In the genomic region with DNA sequence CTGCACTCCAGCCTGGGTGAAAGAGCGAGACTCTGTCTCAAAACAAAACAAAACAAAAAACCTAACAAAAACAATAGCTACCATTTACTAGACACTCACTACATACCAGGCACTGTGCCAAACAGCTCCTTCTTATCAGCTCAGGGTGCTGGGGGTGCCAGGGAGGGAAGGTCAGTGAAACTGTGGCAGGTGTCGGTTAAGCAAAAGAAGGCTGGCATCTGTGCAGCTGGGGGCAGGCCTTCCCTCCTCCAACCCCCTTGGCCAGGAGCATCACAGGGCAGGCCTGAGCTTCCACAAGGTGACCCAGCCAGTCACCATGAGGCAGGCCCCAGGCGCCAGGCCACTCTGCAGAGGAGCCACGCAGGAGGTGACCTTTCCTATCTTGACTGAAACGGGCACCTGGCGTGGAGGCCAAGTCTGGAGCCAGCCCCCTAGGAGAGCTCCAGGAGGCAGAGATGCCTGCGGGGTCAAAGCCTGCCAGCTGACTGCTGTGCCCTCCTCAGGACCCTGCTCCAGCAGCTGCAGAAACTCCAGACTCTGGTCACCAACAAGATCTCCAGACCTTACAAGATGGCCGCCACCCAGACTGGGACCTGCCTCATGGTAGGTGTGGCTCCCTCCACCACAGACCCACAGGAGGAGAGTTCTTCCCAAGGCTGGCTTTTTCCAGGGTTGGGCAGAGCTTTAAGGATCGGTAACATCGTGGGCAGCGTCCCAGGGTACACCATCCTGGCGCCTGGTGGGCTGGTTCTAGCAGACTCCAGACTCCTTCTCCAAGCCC, we compare ENCODE assay signal across 13 cellular contexts. TPM values are rescaled to one million over a fixed set of nuclear protein-coding genes. Genes with fewer than 3 reads are reported as not detected.
DNase-seq lines count a peak whose midpoint lies in the region; ATAC-seq, FAIRE-seq and TF ChIP-seq lines count a peak whose summit lies in the region.
"Had no signal": no experiment of that assay in that cellular context is flagged by ENCODE, and none has a peak within 500 bp of the region (broad histone marks: within the 10 kb centered on the region; RNA-seq: fewer than 3 reads in every experiment).

No MANE protein-coding gene starts in this region.

- H3K27me3 ChIP-seq in Panc1 (ENCODE audit: control insufficient read depth, insufficient read depth, low read length) (no peaks in the 10 kb centered on the region), right atrium auricular region (no peaks in the 10 kb centered on the region)
- H3K27me3 ChIP-seq: sigmoid colon had no signal

- no peak for FAIRE-seq in D721Med (lab: Jason Lieb, UNC)
- FAIRE-seq: colon, HTR-8/SVneo had no signal

- in situ Hi-C loops in Panc1 (cut with HindIII; ENCODE audit: low pct_unique_long_range_greater_than_20kb, low sequenced_read_pairs) = no loop called here

- H3K9me3 ChIP-seq in HEK293 (ENCODE audit: control insufficient read depth, insufficient read depth, low read depth, low read length) (no peaks in the 10 kb centered on the region), Panc1 (ENCODE audit: control insufficient read depth, insufficient read depth, low read depth, low read length) (no peaks in the 10 kb centered on the region), right atrium auricular region (no peaks in the 10 kb centered on the region)
- H3K9me3 ChIP-seq: sigmoid colon had no signal

- H3K36me3 ChIP-seq in HEK293 (ENCODE audit: control insufficient read depth in 2 of 2, insufficient read depth in 1 of 2, low read length in 2 of 2) = no peaks in the 10 kb centered on the region
- H3K36me3 ChIP-seq in Panc1 (ENCODE audit: control insufficient read depth, insufficient read depth, low read length) = no peaks in the 10 kb centered on the region
- H3K36me3 ChIP-seq in right atrium auricular region = peaks cover 19% of the 10 kb centered on the region

- ATAC-seq in Panc1 = peak; percentile 13; the same call in 1 of the 2 replicates
- ATAC-seq in GM18520 (IDR thresholded peaks at IDR 0.05; ENCODE audit: unreplicated experiment) = no peak

- DNase-seq in A172 (ENCODE audit: low spot score) (peak; percentile 60), Panc1 (ENCODE audit: low read depth, low spot score) (no peak), right atrium auricular region (ENCODE audit: low spot score) (no peak), D721Med (ENCODE audit: insufficient read length, low spot score) (no peak), T-helper 1 cell (no peak)
- no peak for DNase-seq in activated CD8-positive, alpha-beta memory T cell treated with anti-CD3 and anti-CD28 coated beads for 24 hours
- DNase-seq: kidney glomerular epithelial cell had no signal

- POLR2A ChIA-PET in HEK293 (lab: Yijun Ruan, JAX) (interaction anchor here (0.6 to 1.0 kb wide), 2 partner anchors 8 to 73 kb away, joined by 4 read pairs; no protein-coding TSS in a partner anchor), Panc1 (lab: Charles Lee) (no interaction called here)

- H3K27ac ChIP-seq in HEK293 (ENCODE audit: extremely low read depth, low read depth, low read length) = no peak overlapping the region
- H3K27ac ChIP-seq in Panc1 (ENCODE audit: low read length) = no peak overlapping the region
- peak overlapping the region; percentile 66 to 68 for H3K27ac ChIP-seq in right atrium auricular region
- H3K27ac ChIP-seq: sigmoid colon had no signal

- H3K4me3 ChIP-seq in HEK293 (ENCODE audit: low read depth, low read length) = no peak overlapping the region
- H3K4me3 ChIP-seq in Panc1 (ENCODE audit: low read depth in 2 of 2, low read length in 2 of 2) = no peak overlapping the region
- H3K4me3 ChIP-seq in right atrium auricular region = no peak overlapping the region
- H3K4me3 ChIP-seq: sigmoid colon had no signal

- CTCF ChIA-PET in HEK293 (lab: Yijun Ruan, JAX) = interaction anchor here (0.6 to 15.1 kb wide), 15 partner anchors 8 to 837 kb away, joined by 3 to 451 read pairs (median 5); no protein-coding TSS in a partner anchor
- CTCF ChIA-PET in Panc1 (lab: Charles Lee) = interaction anchor here (0.5 to 0.7 kb wide), 2 partner anchors 8 to 42 kb away, joined by 3 read pairs; no protein-coding TSS in a partner anchor

- BruUV-seq in Panc1 (replicated peaks; lab: Mats Ljungman, UMichigan) = no TSS peak

- H3K4me1 ChIP-seq in HEK293 (ENCODE audit: control insufficient read depth, insufficient read depth, low read length) (no peaks in the 10 kb centered on the region), Panc1 (ENCODE audit: control insufficient read depth, insufficient read depth, low read length) (no peaks in the 10 kb centered on the region), right atrium auricular region (peaks cover 0 to 34% of the 10 kb centered on the region in 2 donors)
- H3K4me1 ChIP-seq: sigmoid colon had no signal

- TF ChIP-seq CTCF in HEK293 (tag by site-specific recombination; IDR thresholded peaks at IDR 0.05) (no peak), Panc1 (IDR thresholded peaks at IDR 0.05) (no peak), right atrium auricular region (IDR thresholded peaks at IDR 0.05) (no peak), D721Med (IDR thresholded peaks at IDR 0.05; ENCODE audit: insufficient read depth, missing control alignments) (no peak)

- intact Hi-C loops in Panc1 (cut with micrococcal nuclease; ENCODE audit: unreplicated experiment) = loop anchor here (2.0 kb wide), 1 partner anchor 69 kb away; no protein-coding TSS in a partner anchor

TF ChIP-seq in HEK293, 187 proteins besides CTCF, POLR2A, EP300 and RAD21:
- TF ChIP-seq ZNF23 (tag by site-specific recombination; IDR thresholded peaks at IDR 0.05; ENCODE audit: borderline replicate concordance) = no peak
- 0 out of 2 replicates have a peak, but pooled peaks have one; percentile 18 for TF ChIP-seq ZIC2 (tag by site-specific recombination; IDR thresholded peaks at IDR 0.05)
- TF ChIP-seq OSR2 (tag by site-specific recombination; IDR thresholded peaks at IDR 0.05) = 0 out of 2 replicates have a peak, but pooled peaks have one; percentile 7
- TF ChIP-seq ZNF24 (tag by site-specific recombination; IDR thresholded peaks at IDR 0.05) = no peak
- TF ChIP-seq SALL2 (tag by site-specific recombination; IDR thresholded peaks at IDR 0.05; ENCODE audit: borderline replicate concordance) = no peak
- TF ChIP-seq ZNF423 (tag by site-specific recombination; IDR thresholded peaks at IDR 0.05) = 0 out of 2 replicates have a peak, but pooled peaks have one; percentile 8
- TF ChIP-seq ZNF174 (tag by site-specific recombination; IDR thresholded peaks at IDR 0.05) = no peak
- TF ChIP-seq GLIS2 (tag by site-specific recombination; IDR thresholded peaks at IDR 0.05) = 0 out of 2 replicates have a peak, but pooled peaks have one; percentile 34
- no peak for TF ChIP-seq SCRT1 (tag by site-specific recombination; IDR thresholded peaks at IDR 0.05; ENCODE audit: borderline replicate concordance)
- TF ChIP-seq ZNF571 (tag by site-specific recombination; IDR thresholded peaks at IDR 0.05) = no peak
- TF ChIP-seq, protein P1, sequence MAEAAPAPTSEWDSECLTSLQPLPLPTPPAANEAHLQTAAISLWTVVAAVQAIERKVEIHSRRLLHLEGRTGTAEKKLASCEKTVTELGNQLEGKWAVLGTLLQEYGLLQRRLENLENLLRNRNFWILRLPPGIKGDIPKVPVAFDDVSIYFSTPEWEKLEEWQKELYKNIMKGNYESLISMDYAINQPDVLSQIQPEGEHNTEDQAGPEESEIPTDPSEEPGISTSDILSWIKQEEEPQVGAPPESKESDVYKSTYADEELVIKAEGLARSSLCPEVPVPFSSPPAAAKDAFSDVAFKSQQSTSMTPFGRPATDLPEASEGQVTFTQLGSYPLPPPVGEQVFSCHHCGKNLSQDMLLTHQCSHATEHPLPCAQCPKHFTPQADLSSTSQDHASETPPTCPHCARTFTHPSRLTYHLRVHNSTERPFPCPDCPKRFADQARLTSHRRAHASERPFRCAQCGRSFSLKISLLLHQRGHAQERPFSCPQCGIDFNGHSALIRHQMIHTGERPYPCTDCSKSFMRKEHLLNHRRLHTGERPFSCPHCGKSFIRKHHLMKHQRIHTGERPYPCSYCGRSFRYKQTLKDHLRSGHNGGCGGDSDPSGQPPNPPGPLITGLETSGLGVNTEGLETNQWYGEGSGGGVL (tag by site-specific recombination; IDR thresholded peaks at IDR 0.05) = peak; percentile 54; the same call in 1 of the 2 replicates
- TF ChIP-seq ZNF112 (tag by site-specific recombination; IDR thresholded peaks at IDR 0.05) = no peak
- TF ChIP-seq ZBTB7A (tag by site-specific recombination; IDR thresholded peaks at IDR 0.05; ENCODE audit: low read depth) = no peak
- TF ChIP-seq, protein P2, sequence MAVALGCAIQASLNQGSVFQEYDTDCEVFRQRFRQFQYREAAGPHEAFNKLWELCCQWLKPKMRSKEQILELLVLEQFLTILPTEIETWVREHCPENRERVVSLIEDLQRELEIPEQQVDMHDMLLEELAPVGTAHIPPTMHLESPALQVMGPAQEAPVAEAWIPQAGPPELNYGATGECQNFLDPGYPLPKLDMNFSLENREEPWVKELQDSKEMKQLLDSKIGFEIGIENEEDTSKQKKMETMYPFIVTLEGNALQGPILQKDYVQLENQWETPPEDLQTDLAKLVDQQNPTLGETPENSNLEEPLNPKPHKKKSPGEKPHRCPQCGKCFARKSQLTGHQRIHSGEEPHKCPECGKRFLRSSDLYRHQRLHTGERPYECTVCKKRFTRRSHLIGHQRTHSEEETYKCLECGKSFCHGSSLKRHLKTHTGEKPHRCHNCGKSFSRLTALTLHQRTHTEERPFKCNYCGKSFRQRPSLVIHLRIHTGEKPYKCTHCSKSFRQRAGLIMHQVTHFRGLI (tag by site-specific recombination; IDR thresholded peaks at IDR 0.05) = no peak
- TF ChIP-seq ZNF248 (tag by site-specific recombination; IDR thresholded peaks at IDR 0.05) = no peak
- 0 out of 2 replicates have a peak, but pooled peaks have one; percentile 20 for TF ChIP-seq ZNF335 (tag by site-specific recombination; conservative IDR thresholded peaks at IDR 0.05)
- TF ChIP-seq ZNF626 (tag by site-specific recombination; IDR thresholded peaks at IDR 0.05) = no peak

RNA-seq across cellular contexts. Expression of a gene that starts 31.3 kb away (rescaled TPM):
- total RNA-seq in A172 (2014; rRNA removed; shearing (Covaris generic)) = 88.1 and 89.0 TPM in 2 replicates
- total RNA-seq in Panc1 (2021; ENCODE audit: unreplicated experiment) (104 TPM), right atrium auricular region (100 to 1,000 TPM in 1 of 2 donors, 10 to 100 TPM in 1; 91.7 to 116 TPM)
- polyA plus RNA-seq in Panc1 (2012; ENCODE audit: insufficient read length) = 172 TPM

RNA-seq across cellular contexts. Expression of a gene that starts 38.5 kb away (rescaled TPM):
- 7.5 and 15.4 TPM in 2 replicates for total RNA-seq in A172 (2014; rRNA removed; shearing (Covaris generic))
- total RNA-seq in Panc1 (2021; ENCODE audit: unreplicated experiment) (35.6 TPM), right atrium auricular region (10 to 100 TPM in 1 of 2 donors, 1 to 10 TPM in 1; 5.4 to 15.1 TPM)
- polyA plus RNA-seq in Panc1 (2012; ENCODE audit: insufficient read length) = 36.3 TPM
- total RNA-seq: T-helper 17 cell had no signal

Comparison
In these comparisons a context has a peak if more than half of its experiments do, and no peak if none do; other contexts are left out.
1. H3K27ac ChIP-seq: peak in right atrium auricular region (2 of 2); none in HEK293 (single experiment) and Panc1 (single experiment).